8 cellular contexts compared by ENCODE assay signal in the genomic region with DNA sequence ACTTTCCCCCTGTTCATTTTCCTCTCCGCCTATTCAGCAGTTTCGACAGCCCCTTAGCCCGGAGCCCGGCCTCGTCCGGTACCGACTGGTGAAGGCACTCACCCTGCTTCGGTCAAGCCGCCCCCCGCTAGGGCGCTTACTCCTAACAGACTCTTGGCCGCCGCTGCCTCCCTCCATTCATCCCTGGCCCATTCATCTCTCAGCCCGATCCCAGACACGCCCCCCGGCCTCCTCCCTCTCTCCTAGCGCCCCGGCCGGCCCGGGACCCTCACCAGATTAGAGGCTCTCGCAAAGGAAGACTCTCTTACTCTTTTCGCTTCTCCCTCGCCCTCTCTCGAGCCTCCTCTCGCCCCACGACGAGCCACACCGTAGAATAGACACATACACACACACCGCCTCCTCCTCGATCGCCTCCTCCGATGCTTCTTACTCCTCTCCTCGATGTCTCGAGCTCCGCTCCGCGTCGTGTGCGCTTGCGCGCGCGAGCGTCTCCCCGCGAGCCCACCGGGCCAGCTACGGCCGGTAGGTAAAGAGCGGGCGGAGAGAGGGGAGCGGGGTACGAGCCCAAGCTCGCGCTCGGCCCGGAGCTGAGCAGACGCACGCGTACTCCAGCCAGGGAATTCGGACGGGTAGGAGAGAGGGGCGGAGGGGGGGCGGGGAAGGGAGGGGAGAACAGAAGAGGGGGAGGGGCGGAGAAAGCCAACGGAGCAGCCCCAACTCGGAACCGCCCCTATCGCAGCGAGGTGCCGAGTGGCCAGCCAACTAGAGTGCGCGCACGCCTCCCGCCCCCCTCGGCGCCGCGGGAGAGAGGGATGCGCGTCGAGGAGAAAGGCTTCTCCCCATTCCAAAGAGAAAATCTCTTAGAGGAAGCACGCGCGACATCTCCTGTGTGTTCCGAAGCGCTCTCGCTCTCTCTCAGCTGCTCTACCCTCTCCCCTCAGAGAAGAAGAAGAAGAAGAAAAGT. TPM values are rescaled to one million over a fixed set of nuclear protein-coding genes. Genes with fewer than 3 reads are reported as not detected.
DNase-seq lines count a peak whose midpoint lies in the region; ATAC-seq and TF ChIP-seq lines count a peak whose summit lies in the region.

A gene (minus strand): TSS at position 633 of the 964 bp plus-strand sequence.

- no peaks in the 10 kb centered on the region for H3K9me3 ChIP-seq in esophagus (ENCODE audit: control insufficient read depth in 2 of 2, insufficient read depth in 1 of 2, low read depth in 1 of 2, low read length in 1 of 2)

- H3K36me3 Mint-ChIP-seq in mesothelial cell of epicardium: peaks cover 3% of the 10 kb centered on the region

- peak within 1 kb of the TSS; percentile 99 for H3K27ac Mint-ChIP-seq in mesothelial cell of epicardium

- H3K36me3 ChIP-seq in esophagus (ENCODE audit: control insufficient read depth in 2 of 2, insufficient read depth in 2 of 2, low read length in 1 of 2): no peaks in the 10 kb centered on the region

- peaks cover 0 to 8% of the 10 kb centered on the region in 2 donors for H3K27me3 ChIP-seq in esophagus (ENCODE audit: control insufficient read depth in 1 of 2, insufficient read depth in 2 of 2, low read length in 2 of 2)

- H3K9me3 Mint-ChIP-seq in mesothelial cell of epicardium: peaks cover 3% of the 10 kb centered on the region

- H3K4me1 Mint-ChIP-seq in mesothelial cell of epicardium: peaks cover 26% of the 10 kb centered on the region

- peak within 1 kb of the TSS; percentile 95 for H3K4me3 Mint-ChIP-seq in mesothelial cell of epicardium

- DNase-seq in NCI-H524 treated with DMSO at 0.1 percent for 48 hours (lab: John Stamatoyannopoulos, UW): peak; percentile 55
- DNase-seq in activated T-cell treated with anti-CD3 and anti-CD28 coated beads, Interleukin-2, amount 50 U/mL, for 1 hour: peak; percentile 42
- peak; percentile 69 to 78 for DNase-seq in mesothelial cell of epicardium (ENCODE audit: low spot score in 2 of 2, unreplicated experiment in 2 of 2)
- peak; percentile 6 for DNase-seq in stimulated activated CD8-positive, alpha-beta memory T cell treated with anti-CD3 and anti-CD28 coated beads, Interleukin-12 subunit alpha, Interleukin-12 subunit beta, amount 100 ng/mL, for 4 hours (ENCODE audit: low read depth)

- ATAC-seq in GM18868 (IDR thresholded peaks at IDR 0.05; ENCODE audit: unreplicated experiment) (peak; percentile 37), GM19328 (IDR thresholded peaks at IDR 0.05; ENCODE audit: unreplicated experiment) (no peak), HG03280 (IDR thresholded peaks at IDR 0.05; ENCODE audit: unreplicated experiment) (no peak)

- H3K27me3 Mint-ChIP-seq in mesothelial cell of epicardium (ENCODE audit: low read depth): no peaks in the 10 kb centered on the region

- H3K4me1 ChIP-seq in esophagus (ENCODE audit: control insufficient read depth in 2 of 2, insufficient read depth in 2 of 2, low read length in 1 of 2): peaks cover 0 to 4% of the 10 kb centered on the region in 2 donors

- WGBS in esophagus, 2 donors: 2 to 41% methylated on average over 86 to 87 of the region's 88 CpGs

- peak within 1 kb of the TSS; percentile 52 to 53 for H3K4me3 ChIP-seq in esophagus (ENCODE audit: low read depth in 1 of 2, low read length in 2 of 2)

- TF ChIP-seq CTCF in mesothelial cell of epicardium (IDR thresholded peaks at IDR 0.05; ENCODE audit: unreplicated experiment): no peak

- peak within 1 kb of the TSS; percentile 35 to 67 for H3K27ac ChIP-seq in esophagus (ENCODE audit: low read depth in 2 of 2, low read length in 1 of 2)

RNA-seq across cellular contexts. Expression of the gene that starts here (rescaled TPM):
- under 1 TPM; 0.09 to 0.18 TPM for polyA plus RNA-seq in esophagus
- total RNA-seq in mesothelial cell of epicardium: 15.8 to 17.2 TPM (median 15.9 TPM) in 3 replicates

Comparison
In these comparisons a context has a peak if more than half of its experiments do, and no peak if none do; other contexts are left out.
1. DNase-seq: peak in every context shown above with its lines; median percentile 74 in mesothelial cell of epicardium; 55 in NCI-H524 treated with DMSO at 0.1 percent for 48 hours; 42 in activated T-cell treated with anti-CD3 and anti-CD28 coated beads, Interleukin-2, amount 50 U/mL, for 1 hour; 6 in stimulated activated CD8-positive, alpha-beta memory T cell treated with anti-CD3 and anti-CD28 coated beads, Interleukin-12 subunit alpha, Interleukin-12 subunit beta, amount 100 ng/mL, for 4 hours.